8 cellular contexts compared by ENCODE assay signal in genomic region chr11:71135112-71135511, GRCh38.
"Had no signal": no experiment of that assay in that cellular context is flagged by ENCODE, and none has a peak within 500 bp of the region (broad histone marks: within the 10 kb centered on the region; RNA-seq: fewer than 3 reads in every experiment).

No MANE protein-coding gene starts in this region.

- H3K4me3 ChIP-seq: GM23248, HAP-1 had no signal

- ATAC-seq: HCT116, HepG2 had no signal

- H3K9ac ChIP-seq: GM23248 had no signal

- H3K4me1 ChIP-seq: HAP-1 had no signal

- H3K36me3 Mint-ChIP-seq: IgD-negative memory B cell had no signal

- DNase-seq: GM23248, GOT3, H7, KBM-7 had no signal

- H3K36me3 ChIP-seq: HAP-1 had no signal

- H3K27ac Mint-ChIP-seq: IgD-negative memory B cell had no signal

- H2AFZ ChIP-seq: GM23248 had no signal

- H3K27ac ChIP-seq: GM23248 had no signal

- H3K9me3 ChIP-seq: HAP-1 had no signal
